In the genomic region with DNA sequence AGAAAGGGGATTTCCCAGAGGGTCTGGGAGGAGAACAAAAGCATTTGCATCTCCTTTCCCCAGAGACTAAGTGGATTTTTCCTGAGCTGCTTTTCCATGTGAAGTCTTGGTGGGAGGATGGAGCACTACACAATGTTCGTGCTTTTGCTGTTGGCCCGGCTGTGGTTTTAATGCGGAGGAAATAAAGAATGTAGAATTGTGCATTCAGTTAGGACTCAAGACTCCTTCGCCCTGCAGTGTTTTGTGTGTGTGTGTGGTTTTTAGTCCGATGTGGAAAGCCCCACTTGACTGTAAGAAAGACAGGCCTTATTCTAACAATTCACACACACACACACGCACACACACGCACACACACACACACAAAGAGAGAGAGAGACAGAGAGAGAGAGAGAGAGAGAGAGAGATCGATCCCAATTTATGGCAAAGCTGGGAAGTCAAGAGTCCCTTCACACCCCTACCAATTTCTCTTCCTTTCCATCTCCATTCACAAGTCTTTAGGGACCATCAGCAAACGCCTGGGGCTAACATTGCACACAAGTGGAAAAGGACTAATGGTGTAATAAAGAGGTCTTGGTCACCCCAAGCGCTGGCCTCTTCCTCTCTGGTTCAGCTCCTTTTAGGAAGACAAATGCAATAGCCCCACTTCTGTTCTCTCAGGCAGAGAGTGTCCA, we compare ENCODE assay signal across 9 cellular contexts. TPM values are rescaled to one million over a fixed set of nuclear protein-coding genes. Genes with fewer than 3 reads are reported as not detected.
DNase-seq lines count a peak whose midpoint lies in the region; ATAC-seq and TF ChIP-seq lines count a peak whose summit lies in the region.
"Had no signal": no experiment of that assay in that cellular context is flagged by ENCODE, and none has a peak within 500 bp of the region (broad histone marks: within the 10 kb centered on the region; RNA-seq: fewer than 3 reads in every experiment).

No MANE protein-coding gene starts in this region.

- no peaks in the 10 kb centered on the region for H3K36me3 ChIP-seq in gastroesophageal sphincter

- no peaks in the 10 kb centered on the region for H3K9me3 ChIP-seq in gastroesophageal sphincter

- H3K4me1 Mint-ChIP-seq in activated CD4-positive, alpha-beta memory T cell treated with anti-CD3 and anti-CD28 coated beads for 36 hours (ENCODE audit: low read depth) = peaks cover 34% of the 10 kb centered on the region
- H3K4me1 Mint-ChIP-seq in type B pancreatic cell (ENCODE audit: unreplicated experiment) (peaks cover 9% of the 10 kb centered on the region), progenitor cell of endocrine pancreas (ENCODE audit: low read depth) (peaks cover 6% of the 10 kb centered on the region)

- no peak for TF ChIP-seq EP300 in gastroesophageal sphincter (IDR thresholded peaks at IDR 0.05)

- H3K36me3 Mint-ChIP-seq in activated CD4-positive, alpha-beta memory T cell treated with anti-CD3 and anti-CD28 coated beads for 36 hours = no peaks in the 10 kb centered on the region
- no peaks in the 10 kb centered on the region for H3K36me3 Mint-ChIP-seq in type B pancreatic cell
- no peaks in the 10 kb centered on the region for H3K36me3 Mint-ChIP-seq in progenitor cell of endocrine pancreas (ENCODE audit: insufficient read depth)

- CTCF ChIA-PET in activated CD4-positive, alpha-beta memory T cell treated with anti-CD3 and anti-CD28 coated beads for 36 hours (lab: Charles Lee) = interaction anchor here (0.9 to 3.0 kb wide), 3 partner anchors 7 to 15 kb away, joined by 3 to 17 read pairs (median 4); no protein-coding TSS in a partner anchor

- TF ChIP-seq CTCF in gastroesophageal sphincter (IDR thresholded peaks at IDR 0.05) (no peak), type B pancreatic cell (conservative IDR thresholded peaks at IDR 0.05) (no peak), progenitor cell of endocrine pancreas (IDR thresholded peaks at IDR 0.05; ENCODE audit: unreplicated experiment) (no peak)

- H3K4me1 ChIP-seq in gastroesophageal sphincter = peaks cover 0 to 24% (median 7%) of the 10 kb centered on the region in 3 donors

- no peaks in the 10 kb centered on the region for H3K27me3 ChIP-seq in gastroesophageal sphincter

- H3K4me3 ChIP-seq in gastroesophageal sphincter = no peak overlapping the region

- H3K27ac Mint-ChIP-seq in activated CD4-positive, alpha-beta memory T cell treated with anti-CD3 and anti-CD28 coated beads for 36 hours = peak overlapping the region; percentile 78
- peak overlapping the region; percentile 7 for H3K27ac Mint-ChIP-seq in type B pancreatic cell
- H3K27ac Mint-ChIP-seq in progenitor cell of endocrine pancreas = no peak overlapping the region

- POLR2A ChIA-PET in activated CD4-positive, alpha-beta memory T cell treated with anti-CD3 and anti-CD28 coated beads for 36 hours (lab: Charles Lee) = interaction anchor here (0.6 to 1.4 kb wide), 2 partner anchors 13 to 84 kb away, joined by 3 to 4 read pairs; no protein-coding TSS in a partner anchor

- H3K9me3 Mint-ChIP-seq in activated CD4-positive, alpha-beta memory T cell treated with anti-CD3 and anti-CD28 coated beads for 36 hours = no peaks in the 10 kb centered on the region
- H3K9me3 Mint-ChIP-seq in type B pancreatic cell = peaks cover 3% of the 10 kb centered on the region
- peaks cover 12% of the 10 kb centered on the region for H3K9me3 Mint-ChIP-seq in progenitor cell of endocrine pancreas (ENCODE audit: low read depth)

- intact Hi-C loops in activated CD4-positive, alpha-beta memory T cell treated with anti-CD3 and anti-CD28 coated beads for 36 hours (cut with micrococcal nuclease) = loop anchor here (1.0 to 10.0 kb wide), 3 partner anchors 14 to 547 kb away; a partner anchor contains a TSS

- H3K27ac ChIP-seq in gastroesophageal sphincter = peak overlapping the region in 3 of 4 donors; percentile 2 to 43 (median 22)

- no peak for TF ChIP-seq POLR2A in gastroesophageal sphincter (IDR thresholded peaks at IDR 0.05)

- peak; percentile 15 for DNase-seq in stimulated activated CD4-positive, alpha-beta T cell treated with anti-CD3 and anti-CD28 coated beads, Interleukin-4, amount 100 ng/mL, for 24 hours
- no peak for DNase-seq in stimulated activated CD4-positive, alpha-beta T cell treated with anti-CD3 and anti-CD28 coated beads, Interleukin-1b, Interleukin-23, amount 100 ng/mL, for 48 hours
- DNase-seq in activated CD4-positive, alpha-beta memory T cell treated with anti-CD3 and anti-CD28 coated beads for 36 hours = peak; percentile 25
- DNase-seq in type B pancreatic cell (ENCODE audit: extremely low spot score, unreplicated experiment) = no peak
- no peak for DNase-seq in progenitor cell of endocrine pancreas (ENCODE audit: low spot score, unreplicated experiment)

- 52 to 58% methylated on average over 5 to 10 of the region's 10 CpGs for WGBS in gastroesophageal sphincter (ENCODE audit: low coverage in 1 of 2), 2 donors

- no peak for ATAC-seq in gastroesophageal sphincter
- no peak for ATAC-seq in GM19467 (IDR thresholded peaks at IDR 0.05; ENCODE audit: unreplicated experiment)
- no peak for ATAC-seq in HG03571 (IDR thresholded peaks at IDR 0.05; ENCODE audit: unreplicated experiment)

- peaks cover 6% of the 10 kb centered on the region for H3K27me3 Mint-ChIP-seq in activated CD4-positive, alpha-beta memory T cell treated with anti-CD3 and anti-CD28 coated beads for 36 hours
- no peaks in the 10 kb centered on the region for H3K27me3 Mint-ChIP-seq in type B pancreatic cell
- H3K27me3 Mint-ChIP-seq in progenitor cell of endocrine pancreas = peaks cover 17% of the 10 kb centered on the region

- peak overlapping the region; percentile 24 for H3K4me3 Mint-ChIP-seq in activated CD4-positive, alpha-beta memory T cell treated with anti-CD3 and anti-CD28 coated beads for 36 hours
- peak overlapping the region; percentile 17 for H3K4me3 Mint-ChIP-seq in type B pancreatic cell
- H3K4me3 Mint-ChIP-seq in progenitor cell of endocrine pancreas (ENCODE audit: low read depth) = no peak overlapping the region

RNA-seq across cellular contexts. Expression of a gene that starts 44.2 kb away (rescaled TPM):
- total RNA-seq in activated CD4-positive, alpha-beta memory T cell treated with anti-CD3 and anti-CD28 coated beads for 36 hours = not detected
- total RNA-seq in gastroesophageal sphincter = not detected
- total RNA-seq in type B pancreatic cell (ENCODE audit: low replicate concordance) = 0.86 TPM in 1 of 2 replicates, not detected in the other
- total RNA-seq in progenitor cell of endocrine pancreas = 0.38 and 0.42 TPM in 2 replicates
- total RNA-seq: mononuclear cell had no signal

Comparison
In these comparisons a context has a peak if more than half of its experiments do, and no peak if none do; other contexts are left out.
1. DNase-seq: peak in stimulated activated CD4-positive, alpha-beta T cell treated with anti-CD3 and anti-CD28 coated beads, Interleukin-4, amount 100 ng/mL, for 24 hours (single experiment) and activated CD4-positive, alpha-beta memory T cell treated with anti-CD3 and anti-CD28 coated beads for 36 hours (single experiment); none in stimulated activated CD4-positive, alpha-beta T cell treated with anti-CD3 and anti-CD28 coated beads, Interleukin-1b, Interleukin-23, amount 100 ng/mL, for 48 hours (single experiment), type B pancreatic cell (single experiment) and progenitor cell of endocrine pancreas (single experiment).